Comparison of ENCODE assay signal across 8 cellular contexts in genomic region chr3:191328383-191328962, GRCh38. TPM values are rescaled to one million over a fixed set of nuclear protein-coding genes. Genes with fewer than 3 reads are reported as not detected.
DNase-seq lines count a peak whose midpoint lies in the region; ATAC-seq, FAIRE-seq and TF ChIP-seq lines count a peak whose summit lies in the region.

No MANE protein-coding gene starts in this region.

- peaks cover 27% of the 10 kb centered on the region for H3K79me2 ChIP-seq in parathyroid adenoma

- no peak for TF ChIP-seq EP300 in esophagus muscularis mucosa (IDR thresholded peaks at IDR 0.05)

- H3K9me3 ChIP-seq in esophagus muscularis mucosa (no peaks in the 10 kb centered on the region), parathyroid adenoma (ENCODE audit: control insufficient read depth, low read length) (no peaks in the 10 kb centered on the region)

- no peak overlapping the region for H3K9ac ChIP-seq in parathyroid adenoma

- ATAC-seq in GM19324 (IDR thresholded peaks at IDR 0.05; ENCODE audit: low FRiP score, unreplicated experiment): peak; percentile 9
- no peak for ATAC-seq in HG03354 (IDR thresholded peaks at IDR 0.05; ENCODE audit: poor library complexity, severe bottlenecking, unreplicated experiment)

- TF ChIP-seq CTCF in esophagus muscularis mucosa (IDR thresholded peaks at IDR 0.05) (no peak), parathyroid adenoma (IDR thresholded peaks at IDR 0.05) (no peak)

- FAIRE-seq in RCC 7860 (lab: Jason Lieb, UNC): no peak

- TF ChIP-seq POLR2A in esophagus muscularis mucosa (IDR thresholded peaks at IDR 0.05; ENCODE audit: low read depth): no peak

- H3K4me3 ChIP-seq in esophagus muscularis mucosa: peak overlapping the region; percentile 78 to 99 (median 96)
- peak overlapping the region; percentile 79 for H3K4me3 ChIP-seq in parathyroid adenoma (ENCODE audit: low read depth, low read length)

- 56% methylated on average over 9 of the region's 9 CpGs for WGBS in esophagus muscularis mucosa

- H3K36me3 ChIP-seq in esophagus muscularis mucosa (no peaks in the 10 kb centered on the region), parathyroid adenoma (ENCODE audit: control insufficient read depth, insufficient read depth, low read length) (no peaks in the 10 kb centered on the region)

- peaks cover 22 to 41% (median 38%) of the 10 kb centered on the region in 4 donors for H3K4me1 ChIP-seq in esophagus muscularis mucosa
- peaks cover 10% of the 10 kb centered on the region for H3K4me1 ChIP-seq in parathyroid adenoma

- H3K27ac ChIP-seq in esophagus muscularis mucosa (replicated peaks in 1 of 4): peak overlapping the region; percentile 93 to 98 (median 97)
- H3K27ac ChIP-seq in parathyroid adenoma: peak overlapping the region; percentile 78

- intact Hi-C loops in esophagus muscularis mucosa (cut with DNase I): loop anchor here (10.0 kb wide), 1 partner anchor 66 kb away; no protein-coding TSS in a partner anchor

- no peaks in the 10 kb centered on the region for H3K27me3 ChIP-seq in esophagus muscularis mucosa
- no peaks in the 10 kb centered on the region for H3K27me3 ChIP-seq in parathyroid adenoma (ENCODE audit: control insufficient read depth, insufficient read depth, low read length)

- peak overlapping the region; percentile 77 for H3K4me2 ChIP-seq in parathyroid adenoma (ENCODE audit: low read length)

- peak; percentile 61 for DNase-seq in RKO (ENCODE audit: low spot score)
- DNase-seq in esophagus muscularis mucosa (ENCODE audit: extremely low spot score): no peak
- no peak for DNase-seq in RCC 7860 (ENCODE audit: low spot score)
- DNase-seq in activated CD4-positive, alpha-beta T cell treated with anti-CD3 and anti-CD28 coated beads, Interleukin-2, amount 50 U/mL, for 1 hour: no peak
- DNase-seq in occipital lobe (lab: John Stamatoyannopoulos, UW): no peak

- H2AFZ ChIP-seq in parathyroid adenoma: peak overlapping the region; percentile 86

RNA-seq across cellular contexts. Expression of gene CCDC50, which starts 0.7 kb away (rescaled TPM):
- 100 to 1,000 TPM; 141 to 192 (median 165) TPM for total RNA-seq in esophagus muscularis mucosa
- 115 TPM for total RNA-seq in occipital lobe

RNA-seq across cellular contexts. Expression of gene UTS2B, which starts 1.9 kb away (rescaled TPM):
- total RNA-seq in esophagus muscularis mucosa (1 to 10 TPM in 1 of 4 donors, under 1 TPM in 1, not detected in 2; 0.65 to 1.2 TPM), occipital lobe (1.6 TPM)
